Comparison of ENCODE assay signal across 1 cellular context in the genomic region with DNA sequence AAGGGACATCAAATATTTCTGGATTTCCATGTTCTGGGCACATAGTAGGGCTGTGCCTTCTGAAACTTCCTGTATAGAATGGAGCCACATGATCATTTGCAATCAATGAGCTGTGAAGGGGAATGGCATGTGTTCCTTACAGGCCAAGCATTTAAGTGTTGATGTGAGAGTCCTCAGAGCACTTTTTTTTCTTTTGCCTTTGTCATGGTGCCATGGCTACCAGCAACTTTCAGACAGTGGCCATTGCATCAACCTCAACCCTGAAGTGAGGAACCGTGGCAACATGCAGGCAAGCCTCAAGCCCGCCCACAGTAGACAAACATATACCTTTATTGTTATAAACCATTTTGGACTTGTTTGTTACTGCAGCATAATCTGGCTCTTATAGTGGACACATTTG.
TF ChIP-seq lines count a peak whose summit lies in the region.

No MANE protein-coding gene starts in this region.

TF ChIP-seq in GM23338, 12 proteins besides CTCF, POLR2A, EP300 and RAD21 (continued from another document):
- TF ChIP-seq CREB1 (CRISPR knock-in tag; IDR thresholded peaks at IDR 0.05; ENCODE audit: low read depth), result no peak
